Comparison of ENCODE assay signal across 8 cellular contexts in genomic region chr3:188294823-188295487, GRCh38.
DNase-seq lines count a peak whose midpoint lies in the region; ATAC-seq and TF ChIP-seq lines count a peak whose summit lies in the region.

No MANE protein-coding gene starts in this region.

- POLR2A ChIA-PET in activated CD4-positive, alpha-beta T cell treated with anti-CD3 and anti-CD28 coated beads for 36 hours (lab: Charles Lee): interaction anchor here (0.7 to 2.7 kb wide), 5 partner anchors 10 to 552 kb away, joined by 3 to 27 read pairs (median 5); no protein-coding TSS in a partner anchor
- POLR2A ChIA-PET in activated CD4-positive, alpha-beta T cell treated with anti-CD3 and anti-CD28 coated beads, Interleukin-2, amount 10 ng/mL, durations not matched to agents 7 days and 5 days (lab: Charles Lee): no interaction called here

- peak overlapping the region; percentile 69 for H3K27ac Mint-ChIP-seq in activated CD4-positive, alpha-beta T cell treated with anti-CD3 and anti-CD28 coated beads for 36 hours
- no peak overlapping the region for H3K27ac Mint-ChIP-seq in activated CD4-positive, alpha-beta T cell treated with anti-CD3 and anti-CD28 coated beads, Interleukin-2, amount 10 ng/mL, durations not matched to agents 7 days and 5 days

- DNase-seq in activated CD4-positive, alpha-beta T cell treated with anti-CD3 and anti-CD28 coated beads for 36 hours: peak; percentile 29
- DNase-seq in activated CD4-positive, alpha-beta T cell treated with anti-CD3 and anti-CD28 coated beads, Interleukin-2, amount 10 ng/mL, durations not matched to agents 7 days and 5 days: no peak
- DNase-seq in RWPE2 (ENCODE audit: low spot score): no peak
- DNase-seq in foreskin fibroblast: peak; percentile 93 to 94
- peak; percentile 100 for DNase-seq in renal cortical epithelial cell (ENCODE audit: low read depth)
- no peak for DNase-seq in NCI-H524 (lab: John Stamatoyannopoulos, UW)

- H3K27me3 ChIP-seq in RWPE2 (ENCODE audit: insufficient read depth, poor library complexity, severe bottlenecking): no peaks in the 10 kb centered on the region

- peaks cover 74% of the 10 kb centered on the region for H3K4me1 Mint-ChIP-seq in activated CD4-positive, alpha-beta T cell treated with anti-CD3 and anti-CD28 coated beads for 36 hours
- peaks cover 42% of the 10 kb centered on the region for H3K4me1 Mint-ChIP-seq in activated CD4-positive, alpha-beta T cell treated with anti-CD3 and anti-CD28 coated beads, Interleukin-2, amount 10 ng/mL, durations not matched to agents 7 days and 5 days

- no peaks in the 10 kb centered on the region for H3K9me3 Mint-ChIP-seq in activated CD4-positive, alpha-beta T cell treated with anti-CD3 and anti-CD28 coated beads for 36 hours (ENCODE audit: low read depth)
- peaks cover 7% of the 10 kb centered on the region for H3K9me3 Mint-ChIP-seq in activated CD4-positive, alpha-beta T cell treated with anti-CD3 and anti-CD28 coated beads, Interleukin-2, amount 10 ng/mL, durations not matched to agents 7 days and 5 days

- CTCF ChIA-PET in activated CD4-positive, alpha-beta T cell treated with anti-CD3 and anti-CD28 coated beads for 36 hours (lab: Charles Lee): interaction anchor here (0.5 to 2.9 kb wide), 8 partner anchors 10 to 659 kb away, joined by 3 to 22 read pairs (median 4); no protein-coding TSS in a partner anchor
- CTCF ChIA-PET in activated CD4-positive, alpha-beta T cell treated with anti-CD3 and anti-CD28 coated beads, Interleukin-2, amount 10 ng/mL, durations not matched to agents 7 days and 5 days (lab: Charles Lee): interaction anchor here (0.5 to 1.6 kb wide), 5 partner anchors 9 to 1130 kb away, joined by 3 to 5 read pairs (median 3); no protein-coding TSS in a partner anchor

- H3K4me3 ChIP-seq in RWPE2 (ENCODE audit: severe bottlenecking): no peak overlapping the region
- H3K4me3 ChIP-seq in foreskin fibroblast (ENCODE audit: low read depth in 1 of 2, low read length in 2 of 2): peak overlapping the region in 1 of 2 donors; percentile 3

- no peak overlapping the region for H3K4me3 Mint-ChIP-seq in activated CD4-positive, alpha-beta T cell treated with anti-CD3 and anti-CD28 coated beads for 36 hours
- H3K4me3 Mint-ChIP-seq in activated CD4-positive, alpha-beta T cell treated with anti-CD3 and anti-CD28 coated beads, Interleukin-2, amount 10 ng/mL, durations not matched to agents 7 days and 5 days: no peak overlapping the region

- TF ChIP-seq CTCF in RWPE2 (IDR thresholded peaks at IDR 0.05; ENCODE audit: poor library complexity, severe bottlenecking) (no peak), foreskin fibroblast (IDR thresholded peaks at IDR 0.05; ENCODE audit: low read depth, low read length) (no peak)

- H3K36me3 Mint-ChIP-seq in activated CD4-positive, alpha-beta T cell treated with anti-CD3 and anti-CD28 coated beads for 36 hours (ENCODE audit: low read depth): peaks cover 20% of the 10 kb centered on the region
- peaks cover 32% of the 10 kb centered on the region for H3K36me3 Mint-ChIP-seq in activated CD4-positive, alpha-beta T cell treated with anti-CD3 and anti-CD28 coated beads, Interleukin-2, amount 10 ng/mL, durations not matched to agents 7 days and 5 days (ENCODE audit: low read depth)

- peak; percentile 37 for ATAC-seq in activated CD4-positive, alpha-beta T cell treated with anti-CD3 and anti-CD28 coated beads for 36 hours
- ATAC-seq in RWPE2 (ENCODE audit: low read depth) (peak; percentile 88), GM21423 (IDR thresholded peaks at IDR 0.05; ENCODE audit: unreplicated experiment) (no peak), GM19395 (IDR thresholded peaks at IDR 0.05; ENCODE audit: unreplicated experiment) (no peak)

- H3K27ac ChIP-seq in RWPE2 (ENCODE audit: poor library complexity, severe bottlenecking): peak overlapping the region; percentile 82

- intact Hi-C loops in activated CD4-positive, alpha-beta T cell treated with anti-CD3 and anti-CD28 coated beads for 36 hours (cut with DNase I, micrococcal nuclease): loop anchor here (1.0 to 5.0 kb wide), 9 partner anchors 44 to 657 kb away; no protein-coding TSS in a partner anchor

- no peaks in the 10 kb centered on the region for H3K36me3 ChIP-seq in RWPE2 (ENCODE audit: low read depth)

- H3K4me1 ChIP-seq in RWPE2 (ENCODE audit: insufficient read depth, poor library complexity, severe bottlenecking): peaks cover 55% of the 10 kb centered on the region

- H3K9me3 ChIP-seq in RWPE2 (ENCODE audit: severe bottlenecking): no peaks in the 10 kb centered on the region

- no peaks in the 10 kb centered on the region for H3K27me3 Mint-ChIP-seq in activated CD4-positive, alpha-beta T cell treated with anti-CD3 and anti-CD28 coated beads for 36 hours
- no peaks in the 10 kb centered on the region for H3K27me3 Mint-ChIP-seq in activated CD4-positive, alpha-beta T cell treated with anti-CD3 and anti-CD28 coated beads, Interleukin-2, amount 10 ng/mL, durations not matched to agents 7 days and 5 days

Comparison
In these comparisons a context has a peak if more than half of its experiments do, and no peak if none do; other contexts are left out.
1. DNase-seq: peak in activated CD4-positive, alpha-beta T cell treated with anti-CD3 and anti-CD28 coated beads for 36 hours (single experiment), foreskin fibroblast (2 of 2) and renal cortical epithelial cell (single experiment); none in activated CD4-positive, alpha-beta T cell treated with anti-CD3 and anti-CD28 coated beads, Interleukin-2, amount 10 ng/mL, durations not matched to agents 7 days and 5 days (single experiment), RWPE2 (single experiment) and NCI-H524 (0 of 2).
2. ATAC-seq: peak in activated CD4-positive, alpha-beta T cell treated with anti-CD3 and anti-CD28 coated beads for 36 hours (single experiment) and RWPE2 (single experiment); none in GM21423 (single experiment) and GM19395 (single experiment).